In the genomic region with DNA sequence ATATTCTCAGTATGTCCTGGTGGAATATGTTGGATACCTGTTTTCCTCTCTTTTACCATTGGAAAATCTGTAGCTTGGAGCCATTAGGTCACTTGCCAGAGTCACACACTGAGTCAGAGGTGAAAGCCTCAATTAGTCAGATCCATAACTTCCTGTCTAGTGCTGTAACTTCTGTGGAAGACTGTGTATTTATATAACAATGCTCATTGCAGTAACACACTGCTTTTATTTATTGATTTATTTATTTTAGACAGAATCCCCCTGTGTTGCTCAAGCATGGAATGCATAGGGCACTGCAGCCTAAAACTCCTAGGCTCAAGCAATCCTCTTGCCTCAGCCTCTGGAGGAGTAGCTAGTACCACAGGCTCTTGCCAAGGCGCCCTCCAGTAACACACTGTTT, we compare ENCODE assay signal across 8 cellular contexts. TPM values are rescaled to one million over a fixed set of nuclear protein-coding genes. Genes with fewer than 3 reads are reported as not detected.
DNase-seq lines count a peak whose midpoint lies in the region; ATAC-seq and TF ChIP-seq lines count a peak whose summit lies in the region.

No MANE protein-coding gene starts in this region.

- H3K4me1 ChIP-seq in gastroesophageal sphincter (peaks cover 4 to 66% (median 20%) of the 10 kb centered on the region in 3 donors), SJCRH30 (peaks cover 4% of the 10 kb centered on the region; the same call in 1 of the 2 replicates)

- H3K4me3 ChIP-seq in gastroesophageal sphincter (no peak overlapping the region), skin epidermis (no peak overlapping the region), SJCRH30 (no peak overlapping the region)

- TF ChIP-seq CTCF in gastroesophageal sphincter (IDR thresholded peaks at IDR 0.05): no peak

- DNase-seq in H4 (ENCODE audit: low spot score): peak; percentile 83
- DNase-seq in activated CD8-positive, alpha-beta memory T cell treated with anti-CD3 and anti-CD28 coated beads, Interleukin-2, amount 50 U/mL, for 48 hours: no peak
- no peak for DNase-seq in NCI-H1105 (lab: John Stamatoyannopoulos, UW)
- no peak for DNase-seq in SJCRH30
- no peak for DNase-seq in NCI-H524 treated with DMSO at 0.1 percent for 48 hours (lab: John Stamatoyannopoulos, UW)

- H3K9me3 ChIP-seq in gastroesophageal sphincter (no peaks in the 10 kb centered on the region), SJCRH30 (replicated peaks) (no peaks in the 10 kb centered on the region)

- WGBS in gastroesophageal sphincter (ENCODE audit: low coverage in 1 of 2), 2 donors: 88% methylated on average over 1 of the region's 1 CpG; no CpG with 5 or more reads in 1 of the 2 donors

- H3K27me3 ChIP-seq in gastroesophageal sphincter (no peaks in the 10 kb centered on the region), SJCRH30 (no peaks in the 10 kb centered on the region)

- H3K27ac ChIP-seq in gastroesophageal sphincter: peak overlapping the region in 3 of 4 donors; percentile 68 to 92 (median 90)
- H3K27ac ChIP-seq in skin epidermis: peak overlapping the region in 17 of 21 experiments; percentile 13 to 95 (median 62)
- no peak overlapping the region for H3K27ac ChIP-seq in SJCRH30

- H3K36me3 ChIP-seq in gastroesophageal sphincter (no peaks in the 10 kb centered on the region), SJCRH30 (no peaks in the 10 kb centered on the region)

- no peak for TF ChIP-seq POLR2A in gastroesophageal sphincter (IDR thresholded peaks at IDR 0.05)

- ATAC-seq in SK-N-SH treated with all-trans-retinoic acid at 6 μM for 48 hours: peak; percentile 23
- ATAC-seq in gastroesophageal sphincter: no peak

- no peak for TF ChIP-seq EP300 in gastroesophageal sphincter (IDR thresholded peaks at IDR 0.05)

TF ChIP-seq in SK-N-SH treated with all-trans-retinoic acid at 6 μM for 48 hours, 23 proteins besides CTCF, POLR2A, EP300 and RAD21:
- TF ChIP-seq ZNF8 (CRISPR knock-in tag; IDR thresholded peaks at IDR 0.05) (peak; percentile 81), TCF4 (CRISPR knock-in tag; IDR thresholded peaks at IDR 0.05; ENCODE audit: borderline replicate concordance) (no peak), OSR1 (CRISPR knock-in tag; IDR thresholded peaks at IDR 0.05) (no peak), CSDC2 (CRISPR knock-in tag; IDR thresholded peaks at IDR 0.05) (no peak)
- TF ChIP-seq, protein P1, sequence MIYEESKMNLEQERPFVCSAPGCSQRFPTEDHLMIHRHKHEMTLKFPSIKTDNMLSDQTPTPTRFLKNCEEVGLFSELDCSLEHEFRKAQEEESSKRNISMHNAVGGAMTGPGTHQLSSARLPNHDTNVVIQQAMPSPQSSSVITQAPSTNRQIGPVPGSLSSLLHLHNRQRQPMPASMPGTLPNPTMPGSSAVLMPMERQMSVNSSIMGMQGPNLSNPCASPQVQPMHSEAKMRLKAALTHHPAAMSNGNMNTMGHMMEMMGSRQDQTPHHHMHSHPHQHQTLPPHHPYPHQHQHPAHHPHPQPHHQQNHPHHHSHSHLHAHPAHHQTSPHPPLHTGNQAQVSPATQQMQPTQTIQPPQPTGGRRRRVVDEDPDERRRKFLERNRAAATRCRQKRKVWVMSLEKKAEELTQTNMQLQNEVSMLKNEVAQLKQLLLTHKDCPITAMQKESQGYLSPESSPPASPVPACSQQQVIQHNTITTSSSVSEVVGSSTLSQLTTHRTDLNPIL (CRISPR knock-in tag; IDR thresholded peaks at IDR 0.05; ENCODE audit: low read depth): no peak

RNA-seq across cellular contexts. Expression of a gene that starts 1.3 kb away (rescaled TPM):
- total RNA-seq in H4 (2014; rRNA removed; shearing (Covaris generic)): 35.8 and 42.4 TPM in 2 replicates
- 10 to 100 TPM; 30.2 to 50.7 (median 36.2) TPM for total RNA-seq in gastroesophageal sphincter
- total RNA-seq in SJCRH30 (2014; rRNA removed; shearing (Covaris generic)): 72.2 and 96.8 TPM in 2 replicates
